ENCODE assay signal across 20 cellular contexts in the genomic region with DNA sequence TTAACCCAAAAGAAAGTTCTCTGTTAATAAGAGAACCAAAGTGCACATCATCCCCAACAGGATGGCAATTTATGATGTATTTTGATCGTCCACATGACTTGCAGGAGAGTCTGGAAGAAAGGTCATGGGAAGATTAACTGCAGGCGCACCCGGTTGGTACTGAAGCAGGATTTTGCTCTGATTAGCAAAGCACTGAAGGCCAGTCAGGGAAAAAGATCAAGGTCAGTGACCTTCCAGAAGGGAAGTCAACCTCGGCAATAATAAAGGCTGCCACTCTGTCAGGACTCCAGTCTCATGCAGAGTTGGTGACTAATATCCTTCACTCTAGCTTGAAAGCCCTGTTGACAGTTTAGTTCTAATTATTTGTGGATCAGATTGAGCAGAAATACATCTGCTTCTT.
DNase-seq lines count a peak whose midpoint lies in the region; ATAC-seq and TF ChIP-seq lines count a peak whose summit lies in the region.
"Had no signal": no experiment of that assay in that cellular context is flagged by ENCODE, and none has a peak within 500 bp of the region (broad histone marks: within the 10 kb centered on the region; RNA-seq: fewer than 3 reads in every experiment).

No MANE protein-coding gene starts in this region.

- peaks cover 8% of the 10 kb centered on the region for H3K9me3 Mint-ChIP-seq in neural progenitor cell
- H3K9me3 Mint-ChIP-seq: CD4-positive, alpha-beta T cell had no signal

- H3K27me3 Mint-ChIP-seq in neural progenitor cell (ENCODE audit: insufficient read depth, low read depth), result no peaks in the 10 kb centered on the region
- H3K27me3 Mint-ChIP-seq: CD4-positive, alpha-beta T cell; natural killer cell treated with Interleukin-12 subunit alpha and Interleukin-12 subunit beta and Interleukin-15 and Interleukin-18, amount 100 ng/mL, for 72 hours; T-cell had no signal

- H3K4me3 Mint-ChIP-seq in neural progenitor cell, result no peak overlapping the region
- H3K4me3 Mint-ChIP-seq: CD4-positive, alpha-beta T cell; natural killer cell treated with Interleukin-12 subunit alpha and Interleukin-12 subunit beta and Interleukin-15 and Interleukin-18, amount 100 ng/mL, for 72 hours; T-cell; WTC11 had no signal

- ATAC-seq in left ventricle myocardium superior, result peak; percentile 61
- ATAC-seq: natural killer cell treated with Interleukin-12 subunit alpha and Interleukin-12 subunit beta and Interleukin-15 and Interleukin-18, amount 100 ng/mL, for 72 hours; T-cell had no signal

- H3K4me1 Mint-ChIP-seq in neural progenitor cell, result peaks cover 47% of the 10 kb centered on the region
- H3K4me1 Mint-ChIP-seq: T-cell had no signal

- no peak for TF ChIP-seq CTCF in neural progenitor cell (IDR thresholded peaks at IDR 0.05)

- no peaks in the 10 kb centered on the region for H3K27me3 ChIP-seq in neural progenitor cell

- H3K9me3 ChIP-seq in neural progenitor cell (ENCODE audit: low read depth), result no peaks in the 10 kb centered on the region

- no peak overlapping the region for H3K4me2 ChIP-seq in neural progenitor cell

- H3K36me3 ChIP-seq in neural progenitor cell, result no peaks in the 10 kb centered on the region

- DNase-seq in COLO829 (ENCODE audit: low spot score) (peak; percentile 34), RPMI7951 (ENCODE audit: low read depth) (peak; percentile 7), left ventricle myocardium superior (no peak), neural progenitor cell (ENCODE audit: low spot score) (no peak), substantia nigra (lab: John Stamatoyannopoulos, UW) (no peak), OCI-M2 (lab: John Stamatoyannopoulos, UW; ENCODE audit: unreplicated experiment) (no peak), DMS79 (lab: John Stamatoyannopoulos, UW) (no peak), NCI-H446 (lab: John Stamatoyannopoulos, UW) (no peak)
- DNase-seq: activated CD8-positive, alpha-beta memory T cell treated with anti-CD3 and anti-CD28 coated beads for 24 hours; amniotic stem cell; CD4-positive, alpha-beta T cell; H7; kidney; NCI-H2029; NCI-H524; stimulated activated CD4-positive, alpha-beta T cell treated with anti-CD3 and anti-CD28 coated beads, Interleukin-4, amount 100 ng/mL, for 4 hours; T-cell had no signal

- no peak overlapping the region for H2AFZ ChIP-seq in neural progenitor cell (replicated peaks)

- peaks cover 8% of the 10 kb centered on the region for H3K36me3 Mint-ChIP-seq in neural progenitor cell
- H3K36me3 Mint-ChIP-seq: T-cell had no signal

- intact Hi-C loops in left ventricle myocardium superior (cut with micrococcal nuclease), result no loop called here

- H3K27ac Mint-ChIP-seq in neural progenitor cell, result peak overlapping the region; percentile 54
- H3K27ac Mint-ChIP-seq: activated T-helper 2 cell treated with anti-CD3 and anti-CD28 coated beads, Interferon-gamma antibody, Interleukin-2, Interleukin-4, amounts not matched to agents 10 μg/mL and 5 μg/mL and 100 μg/mL, durations not matched to agents 14 hours and 24 hours and 36 hours; CD4-positive, alpha-beta T cell; natural killer cell treated with Interleukin-12 subunit alpha and Interleukin-12 subunit beta and Interleukin-15 and Interleukin-18, amount 100 ng/mL, for 72 hours; T-cell; WTC11 had no signal

- H3K4me3 ChIP-seq in neural progenitor cell, result no peak overlapping the region

- no peaks in the 10 kb centered on the region for H3K79me2 ChIP-seq in neural progenitor cell (ENCODE audit: low read depth)

- H3K4me1 ChIP-seq in neural progenitor cell, result no peaks in the 10 kb centered on the region

- H4K20me1 ChIP-seq in neural progenitor cell (ENCODE audit: low read depth), result no peaks in the 10 kb centered on the region

- H3K27ac ChIP-seq in neural progenitor cell (no peak overlapping the region), substantia nigra (ENCODE audit: low read depth, low read length, poor library complexity, severe bottlenecking) (no peak overlapping the region)

- no peaks in the 10 kb centered on the region for H3F3A ChIP-seq in neural progenitor cell (ENCODE audit: low read depth)

- no peak overlapping the region for H3K9ac ChIP-seq in neural progenitor cell

Comparison
In these comparisons a context has a peak if more than half of its experiments do, and no peak if none do; other contexts are left out.
1. DNase-seq: peak in COLO829 (single experiment) and RPMI7951 (single experiment); none in left ventricle myocardium superior (single experiment), neural progenitor cell (single experiment), substantia nigra (0 of 49), OCI-M2 (single experiment), DMS79 (single experiment) and NCI-H446 (0 of 2).